7 cellular contexts compared by ENCODE assay signal in genomic region chr4:47000406-47000805, GRCh38. TPM values are rescaled to one million over a fixed set of nuclear protein-coding genes. Genes with fewer than 3 reads are reported as not detected.
"Had no signal": no experiment of that assay in that cellular context is flagged by ENCODE, and none has a peak within 500 bp of the region (broad histone marks: within the 10 kb centered on the region; RNA-seq: fewer than 3 reads in every experiment).

No MANE protein-coding gene starts in this region.

- H3K4me2 ChIP-seq: GM23338 had no signal

- DNase-seq: H9, HCEC 1CT, KBM-7 had no signal

- H3K9me3 Mint-ChIP-seq: GM23338, H9, IgD-negative memory B cell had no signal

- H3K36me3 Mint-ChIP-seq: IgD-negative memory B cell had no signal

- ATAC-seq: GM23338, HepG2 had no signal

- H3K27ac Mint-ChIP-seq: GM23338, H9, IgD-negative memory B cell had no signal

- H3K4me3 Mint-ChIP-seq: GM23338, H9, IgD-negative memory B cell had no signal

- H2AFZ ChIP-seq: GM23338 had no signal

- H3K4me3 ChIP-seq: GM23338 had no signal

- H3K27me3 Mint-ChIP-seq: IgD-negative memory B cell had no signal

- H3K27ac ChIP-seq: HL-60 had no signal

RNA-seq across cellular contexts. Expression of gene GABRA4, which starts 7.0 kb away (rescaled TPM):
- total RNA-seq: H9, HepG2 had no signal

RNA-seq across cellular contexts. Expression of gene GABRB1, which starts 31.0 kb away (rescaled TPM):
- total RNA-seq: HepG2 had no signal
